1 cellular context compared by ENCODE assay signal in genomic region chr12:70660620-70661219, GRCh38.
TF ChIP-seq lines count a peak whose summit lies in the region.

No MANE protein-coding gene starts in this region.

TF ChIP-seq in K562, 482 proteins besides CTCF, POLR2A, EP300 and RAD21 (continued from another document and continues in another):
- TF ChIP-seq, protein P1, sequence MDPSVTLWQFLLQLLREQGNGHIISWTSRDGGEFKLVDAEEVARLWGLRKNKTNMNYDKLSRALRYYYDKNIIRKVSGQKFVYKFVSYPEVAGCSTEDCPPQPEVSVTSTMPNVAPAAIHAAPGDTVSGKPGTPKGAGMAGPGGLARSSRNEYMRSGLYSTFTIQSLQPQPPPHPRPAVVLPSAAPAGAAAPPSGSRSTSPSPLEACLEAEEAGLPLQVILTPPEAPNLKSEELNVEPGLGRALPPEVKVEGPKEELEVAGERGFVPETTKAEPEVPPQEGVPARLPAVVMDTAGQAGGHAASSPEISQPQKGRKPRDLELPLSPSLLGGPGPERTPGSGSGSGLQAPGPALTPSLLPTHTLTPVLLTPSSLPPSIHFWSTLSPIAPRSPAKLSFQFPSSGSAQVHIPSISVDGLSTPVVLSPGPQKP (CRISPR knock-in tag; IDR thresholded peaks at IDR 0.05) = no peak
- TF ChIP-seq, protein P2, sequence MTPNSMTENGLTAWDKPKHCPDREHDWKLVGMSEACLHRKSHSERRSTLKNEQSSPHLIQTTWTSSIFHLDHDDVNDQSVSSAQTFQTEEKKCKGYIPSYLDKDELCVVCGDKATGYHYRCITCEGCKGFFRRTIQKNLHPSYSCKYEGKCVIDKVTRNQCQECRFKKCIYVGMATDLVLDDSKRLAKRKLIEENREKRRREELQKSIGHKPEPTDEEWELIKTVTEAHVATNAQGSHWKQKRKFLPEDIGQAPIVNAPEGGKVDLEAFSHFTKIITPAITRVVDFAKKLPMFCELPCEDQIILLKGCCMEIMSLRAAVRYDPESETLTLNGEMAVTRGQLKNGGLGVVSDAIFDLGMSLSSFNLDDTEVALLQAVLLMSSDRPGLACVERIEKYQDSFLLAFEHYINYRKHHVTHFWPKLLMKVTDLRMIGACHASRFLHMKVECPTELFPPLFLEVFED (CRISPR knock-in tag; conservative IDR thresholded peaks at IDR 0.05) = no peak
- TF ChIP-seq ERF (CRISPR knock-in tag; IDR thresholded peaks at IDR 0.05) (0 out of 2 replicates have a peak, but pooled peaks have one; percentile 29), SPI1 (IDR thresholded peaks at IDR 0.05; ENCODE audit: borderline replicate concordance, low read depth, low read length) (no peak), NFATC3 (IDR thresholded peaks at IDR 0.05) (no peak), DACH1 (IDR thresholded peaks at IDR 0.05; ENCODE audit: partially characterized antibody) (no peak), SNRNP70 (optimal IDR thresholded peaks at IDR 0.05; ENCODE audit: low read depth, low read length) (no peak), THRAP3 (IDR thresholded peaks at IDR 0.05; ENCODE audit: borderline replicate concordance) (no peak), DDX20 (tag; IDR thresholded peaks at IDR 0.05; ENCODE audit: low read depth) (no peak), JUNB (CRISPR knock-in tag; conservative IDR thresholded peaks at IDR 0.05) (no peak), ZNF41 (CRISPR knock-in tag; conservative IDR thresholded peaks at IDR 0.05) (0 out of 2 replicates have a peak, but pooled peaks have one; percentile 36), KAT2B (IDR thresholded peaks at IDR 0.05; ENCODE audit: low read depth, low read length) (no peak), RFX7 (CRISPR knock-in tag; IDR thresholded peaks at IDR 0.05) (no peak), PML (IDR thresholded peaks at IDR 0.05; ENCODE audit: low read length) (no peak; the same call in 1 of the 2 replicates), ZZZ3 (IDR thresholded peaks at IDR 0.05) (no peak), TARDBP (IDR thresholded peaks at IDR 0.05) (no peak), EGR1 (conservative IDR thresholded peaks at IDR 0.05) (no peak), HDAC2 (IDR thresholded peaks at IDR 0.05) (peak; percentile 29; the same call in 1 of the 2 replicates), SMARCA4 (IDR thresholded peaks at IDR 0.05) (peak; percentile 67), COPS2 (conservative IDR thresholded peaks at IDR 0.05) (no peak), ZNF644 (tag; IDR thresholded peaks at IDR 0.05; ENCODE audit: low read depth) (no peak; the same call in 1 of the 2 replicates), TFAP4 (CRISPR knock-in tag; IDR thresholded peaks at IDR 0.05; ENCODE audit: borderline replicate concordance) (peak; percentile 46; the same call in 1 of the 2 replicates), CC2D1A (IDR thresholded peaks at IDR 0.05) (no peak), GABPB2 (CRISPR knock-in tag; conservative IDR thresholded peaks at IDR 0.05) (no peak)
- TF ChIP-seq, protein P3, sequence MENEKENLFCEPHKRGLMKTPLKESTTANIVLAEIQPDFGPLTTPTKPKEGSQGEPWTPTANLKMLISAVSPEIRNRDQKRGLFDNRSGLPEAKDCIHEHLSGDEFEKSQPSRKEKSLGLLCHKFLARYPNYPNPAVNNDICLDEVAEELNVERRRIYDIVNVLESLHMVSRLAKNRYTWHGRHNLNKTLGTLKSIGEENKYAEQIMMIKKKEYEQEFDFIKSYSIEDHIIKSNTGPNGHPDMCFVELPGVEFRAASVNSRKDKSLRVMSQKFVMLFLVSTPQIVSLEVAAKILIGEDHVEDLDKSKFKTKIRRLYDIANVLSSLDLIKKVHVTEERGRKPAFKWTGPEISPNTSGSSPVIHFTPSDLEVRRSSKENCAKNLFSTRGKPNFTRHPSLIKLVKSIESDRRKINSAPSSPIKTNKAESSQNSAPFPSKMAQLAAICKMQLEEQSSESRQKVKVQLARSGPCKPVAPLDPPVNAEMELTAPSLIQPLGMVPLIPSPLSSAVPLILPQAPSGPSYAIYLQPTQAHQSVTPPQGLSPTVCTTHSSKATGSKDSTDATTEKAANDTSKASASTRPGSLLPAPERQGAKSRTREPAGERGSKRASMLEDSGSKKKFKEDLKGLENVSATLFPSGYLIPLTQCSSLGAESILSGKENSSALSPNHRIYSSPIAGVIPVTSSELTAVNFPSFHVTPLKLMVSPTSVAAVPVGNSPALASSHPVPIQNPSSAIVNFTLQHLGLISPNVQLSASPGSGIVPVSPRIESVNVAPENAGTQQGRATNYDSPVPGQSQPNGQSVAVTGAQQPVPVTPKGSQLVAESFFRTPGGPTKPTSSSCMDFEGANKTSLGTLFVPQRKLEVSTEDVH (IDR thresholded peaks at IDR 0.05; ENCODE audit: low read depth, partially characterized antibody) = no peak
- TF ChIP-seq, protein P4, sequence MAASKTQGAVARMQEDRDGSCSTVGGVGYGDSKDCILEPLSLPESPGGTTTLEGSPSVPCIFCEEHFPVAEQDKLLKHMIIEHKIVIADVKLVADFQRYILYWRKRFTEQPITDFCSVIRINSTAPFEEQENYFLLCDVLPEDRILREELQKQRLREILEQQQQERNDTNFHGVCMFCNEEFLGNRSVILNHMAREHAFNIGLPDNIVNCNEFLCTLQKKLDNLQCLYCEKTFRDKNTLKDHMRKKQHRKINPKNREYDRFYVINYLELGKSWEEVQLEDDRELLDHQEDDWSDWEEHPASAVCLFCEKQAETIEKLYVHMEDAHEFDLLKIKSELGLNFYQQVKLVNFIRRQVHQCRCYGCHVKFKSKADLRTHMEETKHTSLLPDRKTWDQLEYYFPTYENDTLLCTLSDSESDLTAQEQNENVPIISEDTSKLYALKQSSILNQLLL (CRISPR knock-in tag; IDR thresholded peaks at IDR 0.05; ENCODE audit: borderline replicate concordance) = no peak
- TF ChIP-seq, protein P5, sequence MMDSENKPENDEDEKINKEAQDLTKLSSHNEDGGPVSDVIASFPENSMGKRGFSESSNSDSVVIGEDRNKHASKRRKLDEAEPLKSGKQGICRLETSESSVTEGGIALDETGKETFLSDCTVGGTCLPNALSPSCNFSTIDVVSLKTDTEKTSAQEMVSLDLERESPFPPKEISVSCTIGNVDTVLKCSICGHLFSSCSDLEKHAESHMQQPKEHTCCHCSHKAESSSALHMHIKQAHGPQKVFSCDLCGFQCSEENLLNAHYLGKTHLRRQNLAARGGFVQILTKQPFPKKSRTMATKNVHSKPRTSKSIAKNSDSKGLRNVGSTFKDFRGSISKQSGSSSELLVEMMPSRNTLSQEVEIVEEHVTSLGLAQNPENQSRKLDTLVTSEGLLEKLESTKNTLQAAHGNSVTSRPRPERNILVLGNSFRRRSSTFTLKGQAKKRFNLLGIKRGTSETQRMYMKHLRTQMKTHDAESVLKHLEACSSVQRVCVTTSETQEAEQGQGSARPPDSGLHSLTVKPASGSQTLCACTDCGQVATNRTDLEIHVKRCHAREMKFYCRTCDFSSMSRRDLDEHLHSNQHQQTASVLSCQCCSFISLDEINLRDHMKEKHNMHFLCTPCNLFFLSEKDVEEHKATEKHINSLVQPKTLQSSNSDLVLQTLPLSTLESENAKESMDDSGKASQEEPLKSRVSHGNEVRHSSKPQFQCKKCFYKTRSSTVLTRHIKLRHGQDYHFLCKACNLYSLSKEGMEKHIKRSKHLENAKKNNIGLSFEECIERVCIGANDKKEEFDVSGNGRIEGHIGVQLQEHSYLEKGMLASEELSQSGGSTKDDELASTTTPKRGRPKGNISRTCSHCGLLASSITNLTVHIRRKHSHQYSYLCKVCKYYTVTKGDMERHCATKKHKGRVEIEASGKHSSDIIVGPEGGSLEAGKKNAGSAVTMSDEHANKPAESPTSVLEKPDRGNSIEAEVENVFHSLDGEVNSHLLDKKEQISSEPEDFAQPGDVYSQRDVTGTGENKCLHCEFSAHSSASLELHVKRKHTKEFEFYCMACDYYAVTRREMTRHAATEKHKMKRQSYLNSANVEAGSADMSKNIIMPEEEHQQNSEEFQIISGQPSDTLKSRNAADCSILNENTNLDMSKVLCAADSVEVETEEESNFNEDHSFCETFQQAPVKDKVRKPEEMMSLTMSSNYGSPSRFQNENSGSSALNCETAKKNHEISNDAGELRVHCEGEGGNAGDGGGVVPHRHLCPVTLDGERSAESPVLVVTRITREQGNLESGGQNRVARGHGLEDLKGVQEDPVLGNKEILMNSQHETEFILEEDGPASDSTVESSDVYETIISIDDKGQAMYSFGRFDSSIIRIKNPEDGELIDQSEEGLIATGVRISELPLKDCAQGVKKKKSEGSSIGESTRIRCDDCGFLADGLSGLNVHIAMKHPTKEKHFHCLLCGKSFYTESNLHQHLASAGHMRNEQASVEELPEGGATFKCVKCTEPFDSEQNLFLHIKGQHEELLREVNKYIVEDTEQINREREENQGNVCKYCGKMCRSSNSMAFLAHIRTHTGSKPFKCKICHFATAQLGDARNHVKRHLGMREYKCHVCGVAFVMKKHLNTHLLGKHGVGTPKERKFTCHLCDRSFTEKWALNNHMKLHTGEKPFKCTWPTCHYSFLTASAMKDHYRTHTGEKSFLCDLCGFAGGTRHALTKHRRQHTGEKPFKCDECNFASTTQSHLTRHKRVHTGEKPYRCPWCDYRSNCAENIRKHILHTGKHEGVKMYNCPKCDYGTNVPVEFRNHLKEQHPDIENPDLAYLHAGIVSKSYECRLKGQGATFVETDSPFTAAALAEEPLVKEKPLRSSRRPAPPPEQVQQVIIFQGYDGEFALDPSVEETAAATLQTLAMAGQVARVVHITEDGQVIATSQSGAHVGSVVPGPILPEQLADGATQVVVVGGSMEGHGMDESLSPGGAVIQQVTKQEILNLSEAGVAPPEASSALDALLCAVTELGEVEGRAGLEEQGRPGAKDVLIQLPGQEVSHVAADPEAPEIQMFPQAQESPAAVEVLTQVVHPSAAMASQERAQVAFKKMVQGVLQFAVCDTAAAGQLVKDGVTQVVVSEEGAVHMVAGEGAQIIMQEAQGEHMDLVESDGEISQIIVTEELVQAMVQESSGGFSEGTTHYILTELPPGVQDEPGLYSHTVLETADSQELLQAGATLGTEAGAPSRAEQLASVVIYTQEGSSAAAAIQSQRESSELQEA (IDR thresholded peaks at IDR 0.05; ENCODE audit: low read depth) = no peak
- TF ChIP-seq, protein P6, sequence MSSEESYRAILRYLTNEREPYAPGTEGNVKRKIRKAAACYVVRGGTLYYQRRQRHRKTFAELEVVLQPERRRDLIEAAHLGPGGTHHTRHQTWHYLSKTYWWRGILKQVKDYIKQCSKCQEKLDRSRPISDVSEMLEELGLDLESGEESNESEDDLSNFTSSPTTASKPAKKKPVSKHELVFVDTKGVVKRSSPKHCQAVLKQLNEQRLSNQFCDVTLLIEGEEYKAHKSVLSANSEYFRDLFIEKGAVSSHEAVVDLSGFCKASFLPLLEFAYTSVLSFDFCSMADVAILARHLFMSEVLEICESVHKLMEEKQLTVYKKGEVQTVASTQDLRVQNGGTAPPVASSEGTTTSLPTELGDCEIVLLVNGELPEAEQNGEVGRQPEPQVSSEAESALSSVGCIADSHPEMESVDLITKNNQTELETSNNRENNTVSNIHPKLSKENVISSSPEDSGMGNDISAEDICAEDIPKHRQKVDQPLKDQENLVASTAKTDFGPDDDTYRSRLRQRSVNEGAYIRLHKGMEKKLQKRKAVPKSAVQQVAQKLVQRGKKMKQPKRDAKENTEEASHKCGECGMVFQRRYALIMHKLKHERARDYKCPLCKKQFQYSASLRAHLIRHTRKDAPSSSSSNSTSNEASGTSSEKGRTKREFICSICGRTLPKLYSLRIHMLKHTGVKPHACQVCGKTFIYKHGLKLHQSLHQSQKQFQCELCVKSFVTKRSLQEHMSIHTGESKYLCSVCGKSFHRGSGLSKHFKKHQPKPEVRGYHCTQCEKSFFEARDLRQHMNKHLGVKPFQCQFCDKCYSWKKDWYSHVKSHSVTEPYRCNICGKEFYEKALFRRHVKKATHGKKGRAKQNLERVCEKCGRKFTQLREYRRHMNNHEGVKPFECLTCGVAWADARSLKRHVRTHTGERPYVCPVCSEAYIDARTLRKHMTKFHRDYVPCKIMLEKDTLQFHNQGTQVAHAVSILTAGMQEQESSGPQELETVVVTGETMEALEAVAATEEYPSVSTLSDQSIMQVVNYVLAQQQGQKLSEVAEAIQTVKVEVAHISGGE (CRISPR knock-in tag; IDR thresholded peaks at IDR 0.05) = peak in 1 of 3 experiments; percentile 25; a peak in 1 of 6 replicates
- TF ChIP-seq, protein P7, sequence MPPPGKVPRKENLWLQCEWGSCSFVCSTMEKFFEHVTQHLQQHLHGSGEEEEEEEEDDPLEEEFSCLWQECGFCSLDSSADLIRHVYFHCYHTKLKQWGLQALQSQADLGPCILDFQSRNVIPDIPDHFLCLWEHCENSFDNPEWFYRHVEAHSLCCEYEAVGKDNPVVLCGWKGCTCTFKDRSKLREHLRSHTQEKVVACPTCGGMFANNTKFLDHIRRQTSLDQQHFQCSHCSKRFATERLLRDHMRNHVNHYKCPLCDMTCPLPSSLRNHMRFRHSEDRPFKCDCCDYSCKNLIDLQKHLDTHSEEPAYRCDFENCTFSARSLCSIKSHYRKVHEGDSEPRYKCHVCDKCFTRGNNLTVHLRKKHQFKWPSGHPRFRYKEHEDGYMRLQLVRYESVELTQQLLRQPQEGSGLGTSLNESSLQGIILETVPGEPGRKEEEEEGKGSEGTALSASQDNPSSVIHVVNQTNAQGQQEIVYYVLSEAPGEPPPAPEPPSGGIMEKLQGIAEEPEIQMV (tag; conservative IDR thresholded peaks at IDR 0.05; ENCODE audit: low read depth) = no peak
